ENCODE assay signal across 6 cellular contexts in the genomic region with DNA sequence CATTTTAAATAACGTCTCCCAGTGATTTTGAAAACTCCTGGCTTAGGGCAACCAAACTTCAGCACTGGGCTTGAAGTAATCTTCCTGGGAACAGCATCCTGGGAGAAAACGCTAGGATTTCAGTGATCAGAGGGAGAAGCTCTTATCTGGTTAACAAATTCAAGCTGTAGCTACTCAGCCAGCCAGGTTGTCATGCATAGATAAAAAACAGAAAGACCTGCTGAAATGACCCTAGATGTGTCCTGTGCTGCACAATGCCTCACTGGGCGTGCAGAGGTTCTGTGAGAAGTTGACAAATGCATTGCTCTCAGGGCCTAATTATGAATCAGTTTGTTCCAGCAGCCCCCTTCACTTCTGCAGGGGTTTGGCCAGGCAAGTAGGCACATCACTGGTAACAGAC.
"Had no signal": no experiment of that assay in that cellular context is flagged by ENCODE, and none has a peak within 500 bp of the region (broad histone marks: within the 10 kb centered on the region; RNA-seq: fewer than 3 reads in every experiment).

No MANE protein-coding gene starts in this region.

- FAIRE-seq: HTR-8/SVneo had no signal

- DNase-seq: GOT3, H7, HCEC 1CT, KG1 had no signal

- H3K4me3 Mint-ChIP-seq: IgD-negative memory B cell had no signal

- H3K4me1 Mint-ChIP-seq: IgD-negative memory B cell had no signal

- H3K36me3 Mint-ChIP-seq: IgD-negative memory B cell had no signal

- H3K27ac Mint-ChIP-seq: IgD-negative memory B cell had no signal
